7 cellular contexts compared by ENCODE assay signal in the genomic region with DNA sequence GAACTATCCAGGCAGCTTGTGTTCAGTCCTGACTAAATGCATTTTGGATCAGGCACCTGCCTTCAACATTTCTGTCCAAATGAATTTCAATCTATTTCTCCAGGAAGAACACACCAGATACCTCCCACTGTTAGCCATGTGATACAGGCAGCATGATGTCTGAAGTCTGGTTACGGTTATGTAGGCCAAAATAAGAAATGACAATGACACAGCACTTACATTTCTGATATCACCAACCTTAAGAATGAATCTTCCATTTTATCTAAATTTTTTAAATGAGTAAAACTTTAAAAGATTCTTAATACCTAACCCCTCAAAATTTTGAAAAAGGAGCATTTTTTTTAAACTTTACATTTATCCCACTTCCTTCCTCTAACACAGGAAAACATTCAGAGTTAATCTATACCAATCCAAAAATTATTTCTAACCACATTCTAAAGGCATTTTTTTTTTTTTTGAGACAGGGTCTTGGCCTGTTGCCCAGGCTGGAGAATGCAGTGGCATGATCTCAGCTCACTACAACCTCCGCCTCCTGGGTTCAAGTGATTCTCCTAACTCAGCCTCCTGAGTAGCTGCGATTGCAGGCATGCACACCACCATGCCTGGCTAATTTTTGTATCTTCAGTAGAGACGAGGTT. TPM values are rescaled to one million over a fixed set of nuclear protein-coding genes. Genes with fewer than 3 reads are reported as not detected.
A peak's percentile ranks its signal among the peaks of the same experiment; 100 is the strongest.
DNase-seq lines count a peak whose midpoint lies in the region; ATAC-seq and TF ChIP-seq lines count a peak whose summit lies in the region.

A gene with protein sequence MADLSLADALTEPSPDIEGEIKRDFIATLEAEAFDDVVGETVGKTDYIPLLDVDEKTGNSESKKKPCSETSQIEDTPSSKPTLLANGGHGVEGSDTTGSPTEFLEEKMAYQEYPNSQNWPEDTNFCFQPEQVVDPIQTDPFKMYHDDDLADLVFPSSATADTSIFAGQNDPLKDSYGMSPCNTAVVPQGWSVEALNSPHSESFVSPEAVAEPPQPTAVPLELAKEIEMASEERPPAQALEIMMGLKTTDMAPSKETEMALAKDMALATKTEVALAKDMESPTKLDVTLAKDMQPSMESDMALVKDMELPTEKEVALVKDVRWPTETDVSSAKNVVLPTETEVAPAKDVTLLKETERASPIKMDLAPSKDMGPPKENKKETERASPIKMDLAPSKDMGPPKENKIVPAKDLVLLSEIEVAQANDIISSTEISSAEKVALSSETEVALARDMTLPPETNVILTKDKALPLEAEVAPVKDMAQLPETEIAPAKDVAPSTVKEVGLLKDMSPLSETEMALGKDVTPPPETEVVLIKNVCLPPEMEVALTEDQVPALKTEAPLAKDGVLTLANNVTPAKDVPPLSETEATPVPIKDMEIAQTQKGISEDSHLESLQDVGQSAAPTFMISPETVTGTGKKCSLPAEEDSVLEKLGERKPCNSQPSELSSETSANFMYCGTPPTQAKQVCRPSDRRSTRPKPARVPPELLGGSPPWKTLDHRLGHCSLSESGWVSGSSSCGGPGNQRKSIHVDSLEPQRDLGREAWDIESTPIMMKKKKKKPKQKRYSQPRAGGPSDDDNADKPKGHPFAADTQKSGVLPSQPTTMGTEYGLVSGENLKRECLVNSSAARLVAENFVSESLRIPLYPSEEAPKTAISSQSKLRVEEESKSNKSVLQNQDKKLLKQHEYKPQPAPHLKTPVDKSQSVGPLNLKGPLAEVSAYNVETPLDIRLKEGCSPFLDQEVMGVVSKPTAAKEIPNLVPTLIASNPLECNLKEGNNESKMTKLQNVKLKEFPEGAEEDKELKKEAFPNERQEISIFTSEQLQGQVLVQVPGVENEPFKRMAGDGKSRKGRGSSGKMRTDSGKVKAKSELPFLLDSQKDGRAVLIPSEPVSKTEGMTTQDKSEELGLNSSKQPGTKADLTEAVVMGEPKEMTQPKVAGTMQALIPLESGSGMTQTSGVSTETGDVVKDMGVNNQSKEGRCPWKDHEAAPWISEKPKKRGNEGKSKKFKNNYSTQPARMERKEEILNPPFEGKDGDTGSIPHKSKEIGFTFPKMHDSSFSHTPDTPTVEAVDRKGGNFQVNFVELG (N-terminal part only) (minus strand): TSS at position 81 of the 638 bp plus-strand sequence. CDS start 17,556 bp downstream, outside the sequence.

- H3K9me3 ChIP-seq in Karpas-422 (ENCODE audit: low read length) (no peaks in the 10 kb centered on the region), smooth muscle cell (replicated peaks; ENCODE audit: low read depth) (no peaks in the 10 kb centered on the region)

- POLR2A ChIA-PET in activated naive CD8-positive, alpha-beta T cell treated with anti-CD3 and anti-CD28 coated beads, Interleukin-2, amount 10 ng/mL, durations not matched to agents 7 days and 5 days (lab: Charles Lee): interaction anchor here (1.0 kb wide), 1 partner anchor 17 kb away, joined by 5 read pairs; no protein-coding TSS in a partner anchor

- H3K27me3 Mint-ChIP-seq in activated naive CD8-positive, alpha-beta T cell treated with anti-CD3 and anti-CD28 coated beads, Interleukin-2, amount 10 ng/mL, durations not matched to agents 7 days and 5 days: no peaks in the 10 kb centered on the region

- ATAC-seq in activated naive CD8-positive, alpha-beta T cell treated with anti-CD3 and anti-CD28 coated beads, Interleukin-2, amount 10 ng/mL, durations not matched to agents 7 days and 5 days (ENCODE audit: low read depth): no peak
- ATAC-seq in left ventricle myocardium superior (peak; percentile 5), HG02884 (IDR thresholded peaks at IDR 0.05; ENCODE audit: unreplicated experiment) (no peak), HG03196 (IDR thresholded peaks at IDR 0.05; ENCODE audit: unreplicated experiment) (no peak)

- H3K9me3 Mint-ChIP-seq in activated naive CD8-positive, alpha-beta T cell treated with anti-CD3 and anti-CD28 coated beads, Interleukin-2, amount 10 ng/mL, durations not matched to agents 7 days and 5 days: no peaks in the 10 kb centered on the region

- 0 out of 2 replicates have a peak within 1 kb of the TSS, but pooled peaks have one; percentile 4 for H3K9ac ChIP-seq in Karpas-422 (ENCODE audit: low read length)
- H3K9ac ChIP-seq in smooth muscle cell (ENCODE audit: low read depth): peak within 1 kb of the TSS; percentile 29

- H3K27ac ChIP-seq in Karpas-422 (ENCODE audit: low read length) (peak within 1 kb of the TSS; percentile 35), smooth muscle cell (ENCODE audit: low read depth) (peak within 1 kb of the TSS; percentile 90)

- peaks cover 7% of the 10 kb centered on the region for H3K36me3 Mint-ChIP-seq in activated naive CD8-positive, alpha-beta T cell treated with anti-CD3 and anti-CD28 coated beads, Interleukin-2, amount 10 ng/mL, durations not matched to agents 7 days and 5 days

- no peak within 1 kb of the TSS for H3K4me2 ChIP-seq in Karpas-422 (ENCODE audit: low read depth, low read length, poor library complexity, severe bottlenecking)
- H3K4me2 ChIP-seq in smooth muscle cell: peak within 1 kb of the TSS; percentile 34

- no peaks in the 10 kb centered on the region for H3K9me2 ChIP-seq in Karpas-422 (replicated peaks; ENCODE audit: insufficient read depth, low read length)

- H3K27me3 ChIP-seq in Karpas-422 (ENCODE audit: low read length): no peaks in the 10 kb centered on the region
- no peaks in the 10 kb centered on the region for H3K27me3 ChIP-seq in smooth muscle cell (ENCODE audit: low read depth)

- DNase-seq in Karpas-422 (no peak), left ventricle myocardium superior (no peak), smooth muscle cell (lab: John Stamatoyannopoulos, UW; ENCODE audit: unreplicated experiment) (no peak), SIG-M5 (lab: John Stamatoyannopoulos, UW) (no peak)
- no peak for DNase-seq in activated naive CD8-positive, alpha-beta T cell treated with anti-CD3 and anti-CD28 coated beads, Interleukin-2, amount 10 ng/mL, durations not matched to agents 7 days and 5 days

- intact Hi-C loops in left ventricle myocardium superior (cut with micrococcal nuclease): no loop called here

- H3K27ac Mint-ChIP-seq in activated naive CD8-positive, alpha-beta T cell treated with anti-CD3 and anti-CD28 coated beads, Interleukin-2, amount 10 ng/mL, durations not matched to agents 7 days and 5 days: peak within 1 kb of the TSS; percentile 35

- H3K79me2 ChIP-seq in Karpas-422 (ENCODE audit: low read length): peaks cover 93% of the 10 kb centered on the region
- peaks cover 90% of the 10 kb centered on the region for H3K79me2 ChIP-seq in smooth muscle cell (ENCODE audit: low read depth)

- H3K36me3 ChIP-seq in Karpas-422 (ENCODE audit: insufficient read depth, low read length) (no peaks in the 10 kb centered on the region), smooth muscle cell (ENCODE audit: low read depth) (no peaks in the 10 kb centered on the region)

- H3K4me3 ChIP-seq in Karpas-422 (ENCODE audit: low read length): no peak within 1 kb of the TSS
- no peak within 1 kb of the TSS for H3K4me3 ChIP-seq in smooth muscle cell

- H3K4me1 Mint-ChIP-seq in activated naive CD8-positive, alpha-beta T cell treated with anti-CD3 and anti-CD28 coated beads, Interleukin-2, amount 10 ng/mL, durations not matched to agents 7 days and 5 days: peaks cover 28% of the 10 kb centered on the region

- H3F3A ChIP-seq in smooth muscle cell (ENCODE audit: low read depth): peaks cover 37% of the 10 kb centered on the region

- peaks cover 72% of the 10 kb centered on the region for H3K4me1 ChIP-seq in Karpas-422 (ENCODE audit: low read length)
- peaks cover 33% of the 10 kb centered on the region for H3K4me1 ChIP-seq in smooth muscle cell (ENCODE audit: low read depth)

- H2AFZ ChIP-seq in Karpas-422 (ENCODE audit: low read length) (no peak within 1 kb of the TSS), smooth muscle cell (ENCODE audit: low read depth) (no peak within 1 kb of the TSS)

- H4K20me1 ChIP-seq in Karpas-422 (ENCODE audit: insufficient read depth, low read depth, low read length): no peaks in the 10 kb centered on the region
- H4K20me1 ChIP-seq in smooth muscle cell (ENCODE audit: low read depth): peaks cover 100% of the 10 kb centered on the region

- TF ChIP-seq CTCF in smooth muscle cell (IDR thresholded peaks at IDR 0.05; ENCODE audit: borderline replicate concordance, insufficient read depth, poor library complexity, severe bottlenecking): no peak

- 42% methylated on average over 4 of the region's 4 CpGs for WGBS in smooth muscle cell (ENCODE audit: low lambda C conversion rate)

- H3K4me3 Mint-ChIP-seq in activated naive CD8-positive, alpha-beta T cell treated with anti-CD3 and anti-CD28 coated beads, Interleukin-2, amount 10 ng/mL, durations not matched to agents 7 days and 5 days: no peak within 1 kb of the TSS

RNA-seq across cellular contexts. Expression of the gene that starts here (rescaled TPM):
- total RNA-seq in Karpas-422 (2014; rRNA removed; shearing (Covaris generic); ENCODE audit: low replicate concordance): 45.6 and 47.4 TPM in 2 replicates
- total RNA-seq in activated naive CD8-positive, alpha-beta T cell treated with anti-CD3 and anti-CD28 coated beads, Interleukin-2, amount 10 ng/mL, durations not matched to agents 7 days and 5 days: 100 to 1,000 TPM; 118 to 119 TPM
- 680 TPM for total RNA-seq in left ventricle myocardium superior
- 109 and 114 TPM in 2 replicates for total RNA-seq in smooth muscle cell
- polyA plus RNA-seq in smooth muscle cell: 159 and 166 TPM in 2 replicates
